12 cellular contexts compared by ENCODE assay signal in genomic region chr14:52298795-52299194, GRCh38. TPM values are rescaled to one million over a fixed set of nuclear protein-coding genes. Genes with fewer than 3 reads are reported as not detected.
"Had no signal": no experiment of that assay in that cellular context is flagged by ENCODE, and none has a peak within 500 bp of the region (broad histone marks: within the 10 kb centered on the region; RNA-seq: fewer than 3 reads in every experiment).

No MANE protein-coding gene starts in this region.

- H3K4me1 ChIP-seq: HAP-1 had no signal

- H3K36me3 ChIP-seq: HAP-1 had no signal

- H3K4me3 Mint-ChIP-seq: HFFc6 had no signal

- H3K9me3 Mint-ChIP-seq: HFFc6 had no signal

- H3K9me3 ChIP-seq: HAP-1 had no signal

- H3K4me3 ChIP-seq: GM23248, HAP-1, K562 had no signal

- H3K9ac ChIP-seq: GM23248, KMS-11 had no signal

- H3K27ac ChIP-seq: GM23248, KMS-11 had no signal

- ATAC-seq: HCT116, K562 had no signal

- FAIRE-seq: HTR-8/SVneo, K562 had no signal

- DNase-seq: GM23248, GOT3, H7, HFFc6, IMR-90 had no signal

- H3K27ac Mint-ChIP-seq: HFFc6 had no signal

RNA-seq across cellular contexts. Expression of gene PTGER2, which starts 15.3 kb away (rescaled TPM):
- total RNA-seq: HT-29, K562 had no signal
- polyA plus RNA-seq: K562 had no signal

RNA-seq across cellular contexts. Expression of gene PTGDR, which starts 31.3 kb away (rescaled TPM):
- total RNA-seq: GM23248, H4, H7, HFFc6, HT-29, IMR-90, K562 had no signal
- polyA plus RNA-seq: IMR-90, K562 had no signal
